Comparison of ENCODE assay signal across 21 cellular contexts in genomic region chr14:54724123-54724522, GRCh38.
DNase-seq lines count a peak whose midpoint lies in the region; ATAC-seq and TF ChIP-seq lines count a peak whose summit lies in the region.
"Had no signal": no experiment of that assay in that cellular context is flagged by ENCODE, and none has a peak within 500 bp of the region (broad histone marks: within the 10 kb centered on the region; RNA-seq: fewer than 3 reads in every experiment).

No MANE protein-coding gene starts in this region.

- H3K4me2 ChIP-seq in IMR-90 (ENCODE audit: low read depth, low read length): no peak overlapping the region
- H3K4me2 ChIP-seq: A549, BLaER1 had no signal

- H2BK120ac ChIP-seq in IMR-90 (ENCODE audit: low read depth, low read length): no peak overlapping the region

- no peak overlapping the region for H3K4me3 Mint-ChIP-seq in CD8-positive, alpha-beta T cell
- H3K4me3 Mint-ChIP-seq: CD14-positive monocyte; CD4-positive, alpha-beta memory T cell; CD4-positive, CD25-positive, alpha-beta regulatory T cell had no signal

- peaks cover 63 to 87% of the 10 kb centered on the region in 2 experiments for H3K79me1 ChIP-seq in IMR-90 (ENCODE audit: low read depth in 1 of 2, low read length in 2 of 2)

- in situ Hi-C loops in IMR-90 (cut with MboI; ENCODE audit: low sequenced_read_pairs): no loop called here

- H3K9me3 Mint-ChIP-seq in CD8-positive, alpha-beta T cell: no peaks in the 10 kb centered on the region
- peaks cover 3 to 4% of the 10 kb centered on the region in 2 donors for H3K9me3 Mint-ChIP-seq in activated naive CD4-positive, alpha-beta T cell treated with anti-CD3 and anti-CD28 coated beads, Interleukin-2, amount 50 U/mL, for 72 hours
- H3K9me3 Mint-ChIP-seq: CD14-positive monocyte had no signal

- dilution Hi-C loops in IMR-90 (cut with HindIII; ENCODE audit: low sequenced_read_pairs, unreplicated experiment): no loop called here

- no peak for TF ChIP-seq CTCF in A673 (conservative IDR thresholded peaks at IDR 0.05; ENCODE audit: low read depth, low read length)
- no peak for TF ChIP-seq CTCF in IMR-90 (conservative IDR thresholded peaks at IDR 0.05; ENCODE audit: low read depth, low read length)
- no peak for TF ChIP-seq CTCF in liver (IDR thresholded peaks at IDR 0.05; ENCODE audit: low read depth, low read length, missing input control)
- no peak for TF ChIP-seq CTCF in CD8-positive, alpha-beta T cell (IDR thresholded peaks at IDR 0.05)

- no peaks in the 10 kb centered on the region for H3K36me3 Mint-ChIP-seq in CD8-positive, alpha-beta T cell
- H3K36me3 Mint-ChIP-seq in activated naive CD4-positive, alpha-beta T cell treated with anti-CD3 and anti-CD28 coated beads, Interleukin-2, amount 50 U/mL, for 72 hours: peaks cover 6% of the 10 kb centered on the region in 2 donors
- H3K36me3 Mint-ChIP-seq: CD14-positive monocyte; CD4-positive, alpha-beta memory T cell; CD4-positive, CD25-positive, alpha-beta regulatory T cell had no signal

- no peak for TF ChIP-seq POLR2A in IMR-90 (IDR thresholded peaks at IDR 0.05; ENCODE audit: low read depth, low read length)

- no peak overlapping the region for H3K18ac ChIP-seq in IMR-90 (ENCODE audit: low read depth, low read length)

- H3K4me1 Mint-ChIP-seq in CD8-positive, alpha-beta T cell (ENCODE audit: low read depth): peaks cover 3% of the 10 kb centered on the region

- H3K56ac ChIP-seq in IMR-90 (ENCODE audit: extremely low read depth, insufficient read depth, low read length): no peak overlapping the region

- no peak overlapping the region for H4K5ac ChIP-seq in IMR-90 (ENCODE audit: low read depth, low read length)

- H2BK20ac ChIP-seq in IMR-90 (ENCODE audit: low read depth, low read length): no peak overlapping the region

- H3K36me3 ChIP-seq in A673 (ENCODE audit: insufficient read depth, low read length, poor library complexity, severe bottlenecking): no peaks in the 10 kb centered on the region
- H3K36me3 ChIP-seq in IMR-90 (ENCODE audit: control insufficient read depth, insufficient read depth, low read length): no peaks in the 10 kb centered on the region; the same call in 1 of the 2 replicates
- H3K36me3 ChIP-seq in liver (ENCODE audit: control insufficient read depth in 4 of 4, insufficient read depth in 3 of 4, low read depth in 1 of 4, low read length in 3 of 4): no peaks in the 10 kb centered on the region
- H3K36me3 ChIP-seq in CD8-positive, alpha-beta T cell (ENCODE audit: insufficient read depth, low read length): no peaks in the 10 kb centered on the region
- H3K36me3 ChIP-seq: BE2C had no signal

- H3K14ac ChIP-seq in IMR-90 (replicated peaks; ENCODE audit: low read depth, low read length): no peak overlapping the region

- POLR2A ChIA-PET in A673 (lab: Charles Lee; ENCODE audit: low non-redundant PET) (no interaction called here), IMR-90 (lab: Charles Lee; ENCODE audit: unreplicated experiment) (no interaction called here)
- POLR2A ChIA-PET in CD8-positive, alpha-beta T cell (lab: Charles Lee): no interaction called here

- H3K4me3 ChIP-seq in A673 (ENCODE audit: low read depth, low read length, poor library complexity, severe bottlenecking) (no peak overlapping the region), IMR-90 (ENCODE audit: insufficient read depth, low read depth, low read length) (no peak overlapping the region), liver (ENCODE audit: low read depth in 1 of 3, low read length in 3 of 3) (no peak overlapping the region)
- H3K4me3 ChIP-seq in CD8-positive, alpha-beta T cell (ENCODE audit: low read depth, low read length): no peak overlapping the region
- H3K4me3 ChIP-seq: A549, BLaER1 had no signal

- DNase-seq in A673 (ENCODE audit: low spot score) (no peak), IMR-90 (no peak), left lobe of liver (ENCODE audit: low spot score) (no peak)
- no peak for DNase-seq in CD8-positive, alpha-beta T cell
- no peak for DNase-seq in activated naive CD4-positive, alpha-beta T cell treated with anti-CD3 and anti-CD28 coated beads, Interleukin-2, amount 50 U/mL, for 72 hours (ENCODE audit: low spot score in 2 of 2)
- DNase-seq: ACHN; BE2C; C1 segment of cervical spinal cord; Caco-2; Calu3; CD4-positive, alpha-beta memory T cell; CD4-positive, CD25-positive, alpha-beta regulatory T cell; DMS79 treated with DMSO at 0.1 percent for 48 hours; GF-D8 had no signal

- H4K8ac ChIP-seq in IMR-90 (ENCODE audit: low read depth in 2 of 2, low read length in 2 of 2): no peak overlapping the region

- no peak overlapping the region for H4K91ac ChIP-seq in IMR-90 (ENCODE audit: insufficient read depth, low read depth, low read length)

- no TSS peak for BruUV-seq in A673 (replicated peaks; lab: Mats Ljungman, UMichigan)
- no TSS peak for BruUV-seq in IMR-90 (replicated peaks; lab: Mats Ljungman, UMichigan)

- no peak overlapping the region for H2AK5ac ChIP-seq in IMR-90 (ENCODE audit: low read depth, low read length)

- H3K27me3 ChIP-seq in A673 (replicated peaks; ENCODE audit: insufficient read depth, low read depth, low read length, poor library complexity) (no peaks in the 10 kb centered on the region), IMR-90 (ENCODE audit: control insufficient read depth, insufficient read depth, low read length) (no peaks in the 10 kb centered on the region), liver (ENCODE audit: control insufficient read depth in 4 of 4, insufficient read depth in 4 of 4, low read length in 3 of 4) (no peaks in the 10 kb centered on the region)
- H3K27me3 ChIP-seq in CD8-positive, alpha-beta T cell (ENCODE audit: insufficient read depth, low read length): no peaks in the 10 kb centered on the region
- H3K27me3 ChIP-seq: BE2C, BLaER1 had no signal

- peaks cover 30% of the 10 kb centered on the region for H3K9me1 ChIP-seq in IMR-90 (ENCODE audit: insufficient read depth, low read length)

- H3K23ac ChIP-seq in IMR-90 (ENCODE audit: low read depth, low read length): 0 out of 2 replicates have a peak overlapping the region, but pooled peaks have one; percentile 31

- H3K27ac Mint-ChIP-seq in CD8-positive, alpha-beta T cell: no peak overlapping the region
- no peak overlapping the region for H3K27ac Mint-ChIP-seq in activated naive CD4-positive, alpha-beta T cell treated with anti-CD3 and anti-CD28 coated beads, Interleukin-2, amount 50 U/mL, for 72 hours
- H3K27ac Mint-ChIP-seq: CD14-positive monocyte; CD4-positive, alpha-beta memory T cell had no signal

- H3K9me3 ChIP-seq in A673 (ENCODE audit: low read depth, low read length, poor library complexity, severe bottlenecking): no peaks in the 10 kb centered on the region
- no peaks in the 10 kb centered on the region for H3K9me3 ChIP-seq in IMR-90 (ENCODE audit: control insufficient read depth, insufficient read depth, low read length)
- H3K9me3 ChIP-seq in liver (ENCODE audit: control insufficient read depth in 4 of 4, low read length in 3 of 4): no peaks in the 10 kb centered on the region
- no peaks in the 10 kb centered on the region for H3K9me3 ChIP-seq in CD8-positive, alpha-beta T cell (ENCODE audit: low read length)
- H3K9me3 ChIP-seq: A549, BE2C, Caco-2 had no signal

- H3K4me1 ChIP-seq in A673 (ENCODE audit: insufficient read depth, low read length, poor library complexity, severe bottlenecking) (peaks cover 43% of the 10 kb centered on the region), IMR-90 (ENCODE audit: control insufficient read depth, insufficient read depth, low read length) (peaks cover 26% of the 10 kb centered on the region), liver (ENCODE audit: control insufficient read depth in 4 of 4, insufficient read depth in 4 of 4, low read length in 3 of 4) (peaks cover 5 to 52% (median 23%) of the 10 kb centered on the region in 4 donors)
- H3K4me1 ChIP-seq in CD8-positive, alpha-beta T cell (ENCODE audit: insufficient read depth, low read length): no peaks in the 10 kb centered on the region
- H3K4me1 ChIP-seq: A549, BE2C had no signal

- intact Hi-C loops in A673 (cut with micrococcal nuclease; ENCODE audit: unreplicated experiment): no loop called here
- intact Hi-C loops in IMR-90 (cut with micrococcal nuclease): no loop called here
- intact Hi-C loops in CD8-positive, alpha-beta T cell (cut with DNase I, micrococcal nuclease): loop anchor here in 1 of 2 experiments (5.0 kb wide), 1 partner anchor 48 kb away; no protein-coding TSS in a partner anchor

- WGBS in IMR-90 (ENCODE audit: extremely low coverage in 2 of 2, insufficient read length in 1 of 2), 2 experiments: 84% methylated on average over 2 of the region's 4 CpGs; no CpG with 5 or more reads in 1 of the 2 experiments
- WGBS in liver: 57% methylated on average over 4 of the region's 4 CpGs

- H2AFZ ChIP-seq in IMR-90 (replicated peaks; ENCODE audit: low read length, poor library complexity): no peak overlapping the region

- peak overlapping the region; percentile 37 for H3K27ac ChIP-seq in A673 (ENCODE audit: low read depth, low read length, poor library complexity, severe bottlenecking)
- no peak overlapping the region for H3K27ac ChIP-seq in IMR-90 (ENCODE audit: insufficient read depth, low read length)
- no peak overlapping the region for H3K27ac ChIP-seq in liver (ENCODE audit: low read depth in 1 of 2, low read length in 2 of 2)
- H3K27ac ChIP-seq in CD8-positive, alpha-beta T cell (ENCODE audit: low read depth, low read length): no peak overlapping the region
- H3K27ac ChIP-seq: 22Rv1, A549, BLaER1 had no signal

- H4K20me1 ChIP-seq in IMR-90 (ENCODE audit: insufficient read depth, low read length): peaks cover 65% of the 10 kb centered on the region

- no peak overlapping the region for H2AK9ac ChIP-seq in IMR-90 (replicated peaks; ENCODE audit: low read depth, low read length, poor library complexity)

- CTCF ChIA-PET in A673 (lab: Charles Lee): interaction anchor here (0.5 kb wide), 1 partner anchor 51 kb away, joined by 15 read pairs; no protein-coding TSS in a partner anchor
- CTCF ChIA-PET in IMR-90 (lab: Yijun Ruan, JAX): no interaction called here
- CTCF ChIA-PET in CD8-positive, alpha-beta T cell (lab: Charles Lee): interaction anchor here (1.2 to 1.6 kb wide), 3 partner anchors 50 to 161 kb away, joined by 4 to 8 read pairs (median 5); no protein-coding TSS in a partner anchor

- H3K9ac ChIP-seq in IMR-90 (ENCODE audit: low read depth, low read length): no peak overlapping the region
- H3K9ac ChIP-seq in liver (ENCODE audit: low read depth in 1 of 2, low read length in 2 of 2): no peak overlapping the region
- H3K9ac ChIP-seq: BLaER1 had no signal

- H3K4ac ChIP-seq in IMR-90 (ENCODE audit: low read depth, low read length): no peak overlapping the region

- no peak overlapping the region for H2BK5ac ChIP-seq in IMR-90 (ENCODE audit: low read depth, low read length, poor library complexity, severe bottlenecking)

- TF ChIP-seq RAD21 in IMR-90 (IDR thresholded peaks at IDR 0.05; ENCODE audit: low read length): no peak
- TF ChIP-seq RAD21 in liver (IDR thresholded peaks at IDR 0.05): no peak

- H2BK15ac ChIP-seq in IMR-90 (ENCODE audit: low read depth, low read length): no peak overlapping the region

- ATAC-seq in IMR-90 (ENCODE audit: low read depth) (no peak), left lobe of liver (peak; percentile 54), GM19395 (IDR thresholded peaks at IDR 0.05; ENCODE audit: unreplicated experiment) (no peak), GM19324 (IDR thresholded peaks at IDR 0.05; ENCODE audit: low FRiP score, unreplicated experiment) (no peak)
- ATAC-seq in CD8-positive, alpha-beta T cell: no peak
- ATAC-seq in activated naive CD4-positive, alpha-beta T cell treated with anti-CD3 and anti-CD28 coated beads, Interleukin-2, amount 50 U/mL, for 72 hours: no peak
- ATAC-seq: A549 had no signal

- H3K27me3 Mint-ChIP-seq in CD8-positive, alpha-beta T cell (ENCODE audit: low read depth): peaks cover 19% of the 10 kb centered on the region
